ENCODE assay signal across 23 cellular contexts in the genomic region with DNA sequence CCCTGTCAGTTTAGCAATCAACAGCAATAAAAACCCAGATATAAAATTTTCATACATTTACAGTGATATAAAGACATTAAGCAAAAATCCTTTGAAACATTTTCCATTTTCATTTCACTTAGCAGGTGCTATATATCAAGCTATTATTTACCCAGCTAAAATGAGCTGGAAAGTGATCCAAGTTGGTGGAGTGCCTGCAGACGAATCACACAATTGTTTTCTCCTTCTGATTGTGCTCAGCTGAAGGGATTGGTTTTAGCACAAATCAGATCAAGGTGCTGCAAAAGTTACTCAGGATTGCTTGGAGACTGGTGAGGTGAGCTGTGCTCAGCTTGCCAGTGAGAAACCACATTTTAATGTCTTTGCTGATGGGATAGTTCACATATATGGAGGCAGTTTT.
"Had no signal": no experiment of that assay in that cellular context is flagged by ENCODE, and none has a peak within 500 bp of the region (broad histone marks: within the 10 kb centered on the region; RNA-seq: fewer than 3 reads in every experiment).

No MANE protein-coding gene starts in this region.

- ATAC-seq: left colon; left lung; lower lobe of right lung; natural killer cell; right cardiac atrium; sciatic nerve; stimulated activated effector memory CD8-positive, alpha-beta T cell treated with anti-CD3 and anti-CD28 coated beads, Interleukin-12 subunit alpha, Interleukin-12 subunit beta, amount 100 ng/mL, for 72 hours had no signal

- DNase-seq: hippocampal formation; kidney; left colon; left lung; lower lobe of right lung; mammary epithelial cell; mesenchymal stem cell; natural killer cell; nephron progenitor cell; occipital lobe; retina; right cardiac atrium; small intestine; spleen; stimulated activated CD4-positive, alpha-beta T cell treated with anti-CD3 and anti-CD28 coated beads, Interleukin-4, amount 100 ng/mL, for 24 hours; stimulated activated naive CD4-positive, alpha-beta T cell; substantia nigra had no signal

- FAIRE-seq: kidney, small intestine had no signal

- H3K4me1 ChIP-seq: neural progenitor cell, spleen, tibial nerve, uterus had no signal

- H2AFZ ChIP-seq: neural progenitor cell had no signal

- H3K4me2 ChIP-seq: neural progenitor cell had no signal

- H3K27ac ChIP-seq: left lung, lower lobe of right lung, neural progenitor cell, neutrophil, spleen, tibial nerve, uterus had no signal

- H3K4me3 ChIP-seq: left lung, lower lobe of right lung, neural progenitor cell, spleen, tibial nerve, uterus had no signal

- H3K36me3 ChIP-seq: lower lobe of right lung, neural progenitor cell, neutrophil, uterus had no signal

- H3K9ac ChIP-seq: neural progenitor cell had no signal

- H3K27me3 ChIP-seq: left lung, neural progenitor cell, neutrophil, spleen, tibial nerve, uterus had no signal
